25 cellular contexts compared by ENCODE assay signal in genomic region chr7:17996442-17997223, GRCh38. TPM values are rescaled to one million over a fixed set of nuclear protein-coding genes. Genes with fewer than 3 reads are reported as not detected.
"Had no signal": no experiment of that assay in that cellular context is flagged by ENCODE, and none has a peak within 500 bp of the region (broad histone marks: within the 10 kb centered on the region; RNA-seq: fewer than 3 reads in every experiment).

No MANE protein-coding gene starts in this region.

- DNase-seq: activated CD4-positive, alpha-beta T cell treated with anti-CD3 and anti-CD28 coated beads for 36 hours; activated CD4-positive, alpha-beta T cell treated with anti-CD3 and anti-CD28 coated beads, Interleukin-2, amount 50 U/mL, for 48 hours; activated naive CD4-positive, alpha-beta T cell; activated naive CD8-positive, alpha-beta T cell treated with anti-CD3 and anti-CD28 coated beads, Interleukin-2, amount 10 ng/mL, durations not matched to agents 7 days and 5 days; activated T-cell treated with anti-CD3 and anti-CD28 coated beads for 4 hours; amygdala; caudate nucleus; effector memory CD8-positive, alpha-beta T cell; foreskin fibroblast; hypothalamus; islet precursor cell; mammary epithelial cell; nephron progenitor cell; occipital lobe; posterior cingulate gyrus; trophoblast cell had no signal

- H3K36me3 ChIP-seq: suprapubic skin, vagina had no signal

- H3K27me3 Mint-ChIP-seq: activated CD4-positive, alpha-beta T cell treated with anti-CD3 and anti-CD28 coated beads for 36 hours had no signal

- H3K9me3 Mint-ChIP-seq: activated naive CD8-positive, alpha-beta T cell treated with anti-CD3 and anti-CD28 coated beads, Interleukin-2, amount 10 ng/mL, durations not matched to agents 7 days and 5 days; effector memory CD8-positive, alpha-beta T cell; T-helper 2 cell treated with Interferon-gamma antibody and Interleukin-4, amounts not matched to agents 5 μg/mL and 100 μg/mL, for 36 hours had no signal

- H3K4me1 Mint-ChIP-seq: activated naive CD8-positive, alpha-beta T cell treated with anti-CD3 and anti-CD28 coated beads, Interleukin-2, amount 10 ng/mL, durations not matched to agents 7 days and 5 days; nephron progenitor cell had no signal

- H3K4me3 Mint-ChIP-seq: activated CD4-positive, alpha-beta T cell treated with anti-CD3 and anti-CD28 coated beads for 36 hours; activated naive CD8-positive, alpha-beta T cell treated with anti-CD3 and anti-CD28 coated beads, Interleukin-2, amount 10 ng/mL, durations not matched to agents 7 days and 5 days; effector memory CD8-positive, alpha-beta T cell; nephron progenitor cell; stimulated activated naive CD8-positive, alpha-beta T cell treated with anti-CD3 and anti-CD28 coated beads, Interleukin-15, Interleukin-2, amounts not matched to agents 100 ng/mL and 50 ng/mL, for 24 hours; T-helper 2 cell treated with Interferon-gamma antibody and Interleukin-4, amounts not matched to agents 5 μg/mL and 100 μg/mL, for 36 hours; WTC11 had no signal

- H3K27me3 ChIP-seq: suprapubic skin, vagina had no signal

- ATAC-seq: activated CD4-positive, alpha-beta T cell treated with anti-CD3 and anti-CD28 coated beads for 36 hours; effector memory CD8-positive, alpha-beta T cell; WTC11 had no signal

- H3K27ac ChIP-seq: skin epidermis, suprapubic skin, vagina had no signal

- H3K9me3 ChIP-seq: suprapubic skin, vagina had no signal

- H3K4me1 ChIP-seq: suprapubic skin, vagina had no signal

- H3K4me3 ChIP-seq: skin epidermis, suprapubic skin, vagina had no signal

- H3K36me3 Mint-ChIP-seq: activated naive CD8-positive, alpha-beta T cell treated with anti-CD3 and anti-CD28 coated beads, Interleukin-2, amount 10 ng/mL, durations not matched to agents 7 days and 5 days had no signal

- H3K27ac Mint-ChIP-seq: activated CD4-positive, alpha-beta T cell treated with anti-CD3 and anti-CD28 coated beads for 36 hours; activated naive CD8-positive, alpha-beta T cell treated with anti-CD3 and anti-CD28 coated beads, Interleukin-2, amount 10 ng/mL, durations not matched to agents 7 days and 5 days; effector memory CD8-positive, alpha-beta T cell; nephron progenitor cell; stimulated activated naive CD8-positive, alpha-beta T cell treated with anti-CD3 and anti-CD28 coated beads, Interleukin-15, Interleukin-2, amounts not matched to agents 100 ng/mL and 50 ng/mL, for 24 hours; T-helper 2 cell treated with Interferon-gamma antibody and Interleukin-4, amounts not matched to agents 5 μg/mL and 100 μg/mL, for 36 hours; WTC11 had no signal

RNA-seq across cellular contexts. Expression of gene PRPS1L1, which starts 31.0 kb away (rescaled TPM):
- total RNA-seq: activated CD4-positive, alpha-beta T cell treated with anti-CD3 and anti-CD28 coated beads for 36 hours; activated naive CD8-positive, alpha-beta T cell treated with anti-CD3 and anti-CD28 coated beads, Interleukin-2, amount 10 ng/mL, durations not matched to agents 7 days and 5 days; dermis microvascular lymphatic vessel endothelial cell; glomerular endothelial cell; mammary epithelial cell; myocyte; occipital lobe; vagina; WTC11 had no signal
- polyA plus RNA-seq: mammary epithelial cell had no signal
